Comparison of ENCODE assay signal across 1 cellular context in genomic region chr4:97366661-97367060, GRCh38.
TF ChIP-seq lines count a peak whose summit lies in the region.

No MANE protein-coding gene starts in this region.

TF ChIP-seq in GM23338, 12 proteins besides CTCF, POLR2A, EP300 and RAD21 (continued from another document):
- TF ChIP-seq ZNF462 (CRISPR knock-in tag; IDR thresholded peaks at IDR 0.05) (no peak), EZH2 (IDR thresholded peaks at IDR 0.05; ENCODE audit: low read depth, unreplicated experiment) (no peak), ZNF114 (CRISPR knock-in tag; IDR thresholded peaks at IDR 0.05) (no peak), NANOG (IDR thresholded peaks at IDR 0.05; ENCODE audit: borderline replicate concordance) (no peak), EZH2phosphoT487 (IDR thresholded peaks at IDR 0.05; ENCODE audit: unreplicated experiment) (no peak), ZNF331 (CRISPR knock-in tag; IDR thresholded peaks at IDR 0.05; ENCODE audit: low read depth) (no peak), JUNB (IDR thresholded peaks at IDR 0.05; ENCODE audit: unreplicated experiment) (no peak)
